8 cellular contexts compared by ENCODE assay signal in the genomic region with DNA sequence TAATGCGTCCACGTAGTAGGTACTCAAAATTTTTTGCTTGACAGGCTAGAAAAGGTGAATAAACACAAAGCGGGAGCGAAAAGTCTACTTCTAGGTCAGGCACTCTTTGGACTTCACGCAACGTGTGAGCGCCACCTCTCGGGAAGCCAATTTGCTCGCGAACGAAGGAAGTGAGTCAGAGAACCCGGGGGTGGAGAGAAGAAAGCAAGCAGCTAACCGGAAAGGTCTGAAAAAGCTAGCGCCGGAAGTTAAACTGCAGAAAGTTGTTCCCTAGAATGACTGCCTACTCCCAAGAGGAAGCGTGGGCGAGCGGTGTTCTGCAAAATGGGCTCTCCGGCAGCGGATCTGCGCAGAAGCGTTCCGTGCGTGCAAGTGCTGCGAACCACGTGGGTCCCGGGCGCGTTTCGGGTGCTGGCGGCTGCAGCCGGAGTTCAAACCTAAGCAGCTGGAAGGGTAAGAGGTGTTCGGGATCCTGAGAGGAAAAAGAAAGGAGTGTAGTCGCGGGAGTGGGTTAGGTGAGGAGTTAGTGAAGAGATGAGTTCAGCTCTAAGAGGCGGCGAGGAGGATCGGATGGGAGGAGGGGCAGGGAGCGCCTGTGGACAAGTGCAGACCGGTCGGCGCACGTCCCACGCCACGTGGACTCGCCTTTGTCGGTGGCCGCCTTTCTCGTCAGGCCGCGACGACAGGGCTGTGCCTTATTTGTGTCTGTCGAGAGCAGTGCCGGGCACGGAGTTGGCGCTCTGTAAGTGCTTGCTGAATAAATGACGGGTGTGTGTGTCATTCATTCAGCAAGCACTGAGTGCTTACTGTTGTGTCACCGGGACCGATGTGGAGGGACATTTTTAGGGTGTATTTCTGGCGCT. TPM values are rescaled to one million over a fixed set of nuclear protein-coding genes. Genes with fewer than 3 reads are reported as not detected.
DNase-seq lines count a peak whose midpoint lies in the region; ATAC-seq, FAIRE-seq and TF ChIP-seq lines count a peak whose summit lies in the region.

A gene (plus strand): TSS at position 350 of the 863 bp plus-strand sequence. CDS start 2,096 bp downstream, outside the sequence.

- peak; percentile 89 for ATAC-seq in GM21825 (IDR thresholded peaks at IDR 0.05; ENCODE audit: unreplicated experiment)
- peak; percentile 97 for ATAC-seq in naive thymus-derived CD4-positive, alpha-beta T cell
- ATAC-seq in stimulated activated naive B cell treated with anti-CD40 and anti-IgM and Interleukin-4, amounts not matched to agents 10 μg/mL and 1 μg/mL and 100 μg/mL, for 72 hours (replicated peaks): peak; percentile 95 to 97

- H3K4me2 ChIP-seq in Karpas-422 (ENCODE audit: low read depth, low read length, poor library complexity, severe bottlenecking) (peak within 1 kb of the TSS; percentile 87), fibroblast of lung (ENCODE audit: extremely low read depth, insufficient read depth, low read length) (peak within 1 kb of the TSS; percentile 76)

- H3K27me3 ChIP-seq in Karpas-422 (ENCODE audit: low read length) (no peaks in the 10 kb centered on the region), fibroblast of lung (ENCODE audit: control insufficient read depth, insufficient read depth, low read length) (no peaks in the 10 kb centered on the region)
- no peaks in the 10 kb centered on the region for H3K27me3 ChIP-seq in naive thymus-derived CD4-positive, alpha-beta T cell (ENCODE audit: control insufficient read depth in 2 of 2, insufficient read depth in 2 of 2, low read length in 2 of 2)

- no peak within 1 kb of the TSS for H3K4me3 Mint-ChIP-seq in naive thymus-derived CD4-positive, alpha-beta T cell
- no peak within 1 kb of the TSS for H3K4me3 Mint-ChIP-seq in stimulated activated naive B cell treated with anti-CD40 and anti-IgM and Interleukin-4, amounts not matched to agents 10 μg/mL and 1 μg/mL and 100 μg/mL, for 72 hours

- peaks cover 23% of the 10 kb centered on the region; the same call in 1 of the 2 replicates for H3K36me3 ChIP-seq in Karpas-422 (ENCODE audit: insufficient read depth, low read length)
- H3K36me3 ChIP-seq in fibroblast of lung (ENCODE audit: control insufficient read depth, insufficient read depth, low read length): peaks cover 2% of the 10 kb centered on the region
- peaks cover 0 to 11% (median 0%) of the 10 kb centered on the region in 3 experiments for H3K36me3 ChIP-seq in naive thymus-derived CD4-positive, alpha-beta T cell (ENCODE audit: control insufficient read depth in 2 of 3, insufficient read depth in 3 of 3, low read length in 3 of 3)

- FAIRE-seq in RCC 7860 (lab: Jason Lieb, UNC): peak; percentile 86

- H3K27me3 Mint-ChIP-seq in naive thymus-derived CD4-positive, alpha-beta T cell: no peaks in the 10 kb centered on the region
- no peaks in the 10 kb centered on the region for H3K27me3 Mint-ChIP-seq in stimulated activated naive B cell treated with anti-CD40 and anti-IgM and Interleukin-4, amounts not matched to agents 10 μg/mL and 1 μg/mL and 100 μg/mL, for 72 hours

- H3K4me1 ChIP-seq in Karpas-422 (ENCODE audit: low read length) (peaks cover 21% of the 10 kb centered on the region), fibroblast of lung (ENCODE audit: control insufficient read depth, extremely low read depth, insufficient read depth, low read length) (no peaks in the 10 kb centered on the region)
- H3K4me1 ChIP-seq in naive thymus-derived CD4-positive, alpha-beta T cell (ENCODE audit: control insufficient read depth in 2 of 2, insufficient read depth in 2 of 2, low read length in 2 of 2): peaks cover 15% of the 10 kb centered on the region in 2 donors

- DNase-seq in EH (ENCODE audit: low read depth): peak; percentile 99
- peak; percentile 99 for DNase-seq in Karpas-422
- peak; percentile 99 for DNase-seq in RCC 7860 (ENCODE audit: low spot score)
- peak; percentile 95 for DNase-seq in activated T-helper 1 cell treated with Interleukin-2 at 50 U/mL for 16 hours (ENCODE audit: low read depth)
- peak; percentile 99 to 100 for DNase-seq in fibroblast of lung (ENCODE audit: low read depth in 2 of 2)
- DNase-seq in naive thymus-derived CD4-positive, alpha-beta T cell: peak; percentile 94 to 99 (median 98)
- DNase-seq in stimulated activated naive B cell treated with anti-CD40 and anti-IgM and Interleukin-4, amounts not matched to agents 10 μg/mL and 1 μg/mL and 100 μg/mL, for 72 hours: peak; percentile 99

- peaks cover 46% of the 10 kb centered on the region for H3K79me2 ChIP-seq in Karpas-422 (ENCODE audit: low read length)
- H3K79me2 ChIP-seq in fibroblast of lung (ENCODE audit: control insufficient read depth, insufficient read depth, low read length): peaks cover 39% of the 10 kb centered on the region

- H4K20me1 ChIP-seq in Karpas-422 (ENCODE audit: insufficient read depth, low read depth, low read length) (no peaks in the 10 kb centered on the region), fibroblast of lung (ENCODE audit: control insufficient read depth, extremely low read depth, insufficient read depth, low read length) (no peaks in the 10 kb centered on the region)

- intact Hi-C loops in naive thymus-derived CD4-positive, alpha-beta T cell (cut with micrococcal nuclease): loop anchor here (1.0 to 10.0 kb wide), 18 partner anchors 13 to 609 kb away; a partner anchor contains a TSS

- H3K9ac ChIP-seq in Karpas-422 (ENCODE audit: low read length) (peak within 1 kb of the TSS; percentile 85), fibroblast of lung (ENCODE audit: insufficient read depth, low read length) (peak within 1 kb of the TSS; percentile 61)

- no peaks in the 10 kb centered on the region for H3K9me2 ChIP-seq in Karpas-422 (replicated peaks; ENCODE audit: insufficient read depth, low read length)

- POLR2A ChIA-PET in naive thymus-derived CD4-positive, alpha-beta T cell (lab: Charles Lee): interaction anchor here (0.5 to 2.0 kb wide), 15 partner anchors 9 to 287 kb away, joined by 3 to 26 read pairs (median 4); a partner anchor contains a TSS

- CTCF ChIA-PET in naive thymus-derived CD4-positive, alpha-beta T cell (lab: Charles Lee): interaction anchor here (0.6 to 3.4 kb wide), 15 partner anchors 11 to 300 kb away, joined by 3 to 68 read pairs (median 3); a partner anchor contains a TSS

- TF ChIP-seq CTCF in fibroblast of lung (conservative IDR thresholded peaks at IDR 0.05 in 1 of 2, IDR thresholded peaks at IDR 0.05 in 1 of 2; ENCODE audit: low read depth in 1 of 2, low read length in 2 of 2): peak; percentile 72 to 84

- H3K4me1 Mint-ChIP-seq in naive thymus-derived CD4-positive, alpha-beta T cell: peaks cover 0 to 15% (median 6%) of the 10 kb centered on the region in 7 donors
- peaks cover 0 to 14% of the 10 kb centered on the region in 2 donors for H3K4me1 Mint-ChIP-seq in stimulated activated naive B cell treated with anti-CD40 and anti-IgM and Interleukin-4, amounts not matched to agents 10 μg/mL and 1 μg/mL and 100 μg/mL, for 72 hours

- peaks cover 0 to 12% (median 4%) of the 10 kb centered on the region in 5 donors for H3K36me3 Mint-ChIP-seq in naive thymus-derived CD4-positive, alpha-beta T cell
- peaks cover 13 to 18% of the 10 kb centered on the region in 2 donors for H3K36me3 Mint-ChIP-seq in stimulated activated naive B cell treated with anti-CD40 and anti-IgM and Interleukin-4, amounts not matched to agents 10 μg/mL and 1 μg/mL and 100 μg/mL, for 72 hours

- no peak within 1 kb of the TSS for H3K27ac Mint-ChIP-seq in naive thymus-derived CD4-positive, alpha-beta T cell
- H3K27ac Mint-ChIP-seq in stimulated activated naive B cell treated with anti-CD40 and anti-IgM and Interleukin-4, amounts not matched to agents 10 μg/mL and 1 μg/mL and 100 μg/mL, for 72 hours: no peak within 1 kb of the TSS

- H3K4me3 ChIP-seq in Karpas-422 (ENCODE audit: low read length) (peak within 1 kb of the TSS; percentile 84), fibroblast of lung (replicated peaks in 1 of 4; ENCODE audit: control extremely low read depth in 1 of 4, insufficient read depth in 1 of 4, low read depth in 3 of 4, low read length in 4 of 4) (peak within 1 kb of the TSS; percentile 39 to 94 (median 62))
- H3K4me3 ChIP-seq in naive thymus-derived CD4-positive, alpha-beta T cell (ENCODE audit: low read length): peak within 1 kb of the TSS; percentile 78

- peak within 1 kb of the TSS; percentile 94 for H2AFZ ChIP-seq in Karpas-422 (ENCODE audit: low read length)
- H2AFZ ChIP-seq in fibroblast of lung (ENCODE audit: low read length): peak within 1 kb of the TSS; percentile 80

- no peaks in the 10 kb centered on the region for H3K9me3 ChIP-seq in Karpas-422 (ENCODE audit: low read length)
- H3K9me3 ChIP-seq in fibroblast of lung (ENCODE audit: control insufficient read depth, insufficient read depth, low read depth, low read length): no peaks in the 10 kb centered on the region
- H3K9me3 ChIP-seq in naive thymus-derived CD4-positive, alpha-beta T cell (ENCODE audit: control insufficient read depth in 2 of 3, low read length in 3 of 3): no peaks in the 10 kb centered on the region

- no peaks in the 10 kb centered on the region for H3K9me3 Mint-ChIP-seq in naive thymus-derived CD4-positive, alpha-beta T cell
- no peaks in the 10 kb centered on the region for H3K9me3 Mint-ChIP-seq in stimulated activated naive B cell treated with anti-CD40 and anti-IgM and Interleukin-4, amounts not matched to agents 10 μg/mL and 1 μg/mL and 100 μg/mL, for 72 hours

- peak within 1 kb of the TSS; percentile 68 for H3K27ac ChIP-seq in Karpas-422 (ENCODE audit: low read length)
- H3K27ac ChIP-seq in fibroblast of lung (ENCODE audit: insufficient read depth, low read length): peak within 1 kb of the TSS; percentile 40
- peak within 1 kb of the TSS; percentile 75 for H3K27ac ChIP-seq in naive thymus-derived CD4-positive, alpha-beta T cell (ENCODE audit: low read depth, low read length)

RNA-seq across cellular contexts. Expression of the gene that starts here (rescaled TPM):
- total RNA-seq in Karpas-422 (2014; rRNA removed; shearing (Covaris generic); ENCODE audit: low replicate concordance): 148 and 201 TPM in 2 replicates
- 75.8 and 108 TPM in 2 replicates for total RNA-seq in fibroblast of lung
- polyA plus RNA-seq in fibroblast of lung: 220 and 374 TPM in 2 replicates
- 177 and 290 TPM in 2 replicates for polyA plus RNA-seq in fibroblast of lung (2012)
- polyA minus RNA-seq in fibroblast of lung (ENCODE audit: low replicate concordance): 29.2 and 47.8 TPM in 2 replicates
- total RNA-seq in naive thymus-derived CD4-positive, alpha-beta T cell: 100 to 1,000 TPM in 1 of 5 experiments, 10 to 100 TPM in 4; 13.4 to 159 (median 20.1) TPM
- polyA plus RNA-seq in naive thymus-derived CD4-positive, alpha-beta T cell: 10 to 100 TPM; 58.9 to 59.7 TPM

Comparison
In these comparisons a context has a peak if more than half of its experiments do, and no peak if none do; other contexts are left out.
1. Peak in every context shown above with its lines: DNase-seq, ATAC-seq, H3K4me3 ChIP-seq and H3K27ac ChIP-seq.